Comparison of ENCODE assay signal across 1 cellular context in the genomic region with DNA sequence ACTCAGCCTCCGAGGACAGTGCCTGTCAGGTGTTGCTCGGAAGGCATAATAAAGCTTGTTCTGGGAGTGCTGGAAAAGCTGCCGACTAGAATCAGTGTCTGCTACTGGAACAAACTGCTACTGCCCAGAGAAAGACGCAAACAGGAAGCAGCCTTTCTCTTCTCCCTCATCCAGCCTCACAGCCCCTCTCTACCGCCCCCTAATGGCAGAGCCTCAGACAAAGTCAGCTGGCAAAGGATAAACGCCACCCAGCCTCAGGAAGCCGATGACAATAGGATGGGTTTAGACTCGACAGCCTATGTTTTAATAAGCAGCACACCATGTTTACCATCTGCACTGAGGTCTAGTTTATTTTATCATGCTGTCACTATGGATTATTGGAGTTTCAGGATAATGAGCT.
TF ChIP-seq lines count a peak whose summit lies in the region.

No MANE protein-coding gene starts in this region.

TF ChIP-seq in GM23338, 12 proteins besides CTCF, POLR2A, EP300 and RAD21 (continued from another document):
- TF ChIP-seq, protein P1, sequence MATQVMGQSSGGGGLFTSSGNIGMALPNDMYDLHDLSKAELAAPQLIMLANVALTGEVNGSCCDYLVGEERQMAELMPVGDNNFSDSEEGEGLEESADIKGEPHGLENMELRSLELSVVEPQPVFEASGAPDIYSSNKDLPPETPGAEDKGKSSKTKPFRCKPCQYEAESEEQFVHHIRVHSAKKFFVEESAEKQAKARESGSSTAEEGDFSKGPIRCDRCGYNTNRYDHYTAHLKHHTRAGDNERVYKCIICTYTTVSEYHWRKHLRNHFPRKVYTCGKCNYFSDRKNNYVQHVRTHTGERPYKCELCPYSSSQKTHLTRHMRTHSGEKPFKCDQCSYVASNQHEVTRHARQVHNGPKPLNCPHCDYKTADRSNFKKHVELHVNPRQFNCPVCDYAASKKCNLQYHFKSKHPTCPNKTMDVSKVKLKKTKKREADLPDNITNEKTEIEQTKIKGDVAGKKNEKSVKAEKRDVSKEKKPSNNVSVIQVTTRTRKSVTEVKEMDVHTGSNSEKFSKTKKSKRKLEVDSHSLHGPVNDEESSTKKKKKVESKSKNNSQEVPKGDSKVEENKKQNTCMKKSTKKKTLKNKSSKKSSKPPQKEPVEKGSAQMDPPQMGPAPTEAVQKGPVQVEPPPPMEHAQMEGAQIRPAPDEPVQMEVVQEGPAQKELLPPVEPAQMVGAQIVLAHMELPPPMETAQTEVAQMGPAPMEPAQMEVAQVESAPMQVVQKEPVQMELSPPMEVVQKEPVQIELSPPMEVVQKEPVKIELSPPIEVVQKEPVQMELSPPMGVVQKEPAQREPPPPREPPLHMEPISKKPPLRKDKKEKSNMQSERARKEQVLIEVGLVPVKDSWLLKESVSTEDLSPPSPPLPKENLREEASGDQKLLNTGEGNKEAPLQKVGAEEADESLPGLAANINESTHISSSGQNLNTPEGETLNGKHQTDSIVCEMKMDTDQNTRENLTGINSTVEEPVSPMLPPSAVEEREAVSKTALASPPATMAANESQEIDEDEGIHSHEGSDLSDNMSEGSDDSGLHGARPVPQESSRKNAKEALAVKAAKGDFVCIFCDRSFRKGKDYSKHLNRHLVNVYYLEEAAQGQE (IDR thresholded peaks at IDR 0.05; ENCODE audit: unreplicated experiment) = no peak
- TF ChIP-seq EZH2 (IDR thresholded peaks at IDR 0.05; ENCODE audit: low read depth, unreplicated experiment) = no peak
- no peak for TF ChIP-seq CREB1 (CRISPR knock-in tag; IDR thresholded peaks at IDR 0.05; ENCODE audit: low read depth)
- TF ChIP-seq, protein P2, sequence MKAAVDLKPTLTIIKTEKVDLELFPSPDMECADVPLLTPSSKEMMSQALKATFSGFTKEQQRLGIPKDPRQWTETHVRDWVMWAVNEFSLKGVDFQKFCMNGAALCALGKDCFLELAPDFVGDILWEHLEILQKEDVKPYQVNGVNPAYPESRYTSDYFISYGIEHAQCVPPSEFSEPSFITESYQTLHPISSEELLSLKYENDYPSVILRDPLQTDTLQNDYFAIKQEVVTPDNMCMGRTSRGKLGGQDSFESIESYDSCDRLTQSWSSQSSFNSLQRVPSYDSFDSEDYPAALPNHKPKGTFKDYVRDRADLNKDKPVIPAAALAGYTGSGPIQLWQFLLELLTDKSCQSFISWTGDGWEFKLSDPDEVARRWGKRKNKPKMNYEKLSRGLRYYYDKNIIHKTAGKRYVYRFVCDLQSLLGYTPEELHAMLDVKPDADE (IDR thresholded peaks at IDR 0.05) = no peak
- TF ChIP-seq POLR2AphosphoS5 (IDR thresholded peaks at IDR 0.05; ENCODE audit: low read depth) = no peak
- TF ChIP-seq JUNB (IDR thresholded peaks at IDR 0.05; ENCODE audit: unreplicated experiment) = no peak
- TF ChIP-seq ZNF114 (CRISPR knock-in tag; IDR thresholded peaks at IDR 0.05) = no peak
- TF ChIP-seq EZH2phosphoT487 (IDR thresholded peaks at IDR 0.05; ENCODE audit: unreplicated experiment) = no peak
- no peak for TF ChIP-seq ZNF331 (CRISPR knock-in tag; IDR thresholded peaks at IDR 0.05; ENCODE audit: low read depth)
